8 cellular contexts compared by ENCODE assay signal in the genomic region with DNA sequence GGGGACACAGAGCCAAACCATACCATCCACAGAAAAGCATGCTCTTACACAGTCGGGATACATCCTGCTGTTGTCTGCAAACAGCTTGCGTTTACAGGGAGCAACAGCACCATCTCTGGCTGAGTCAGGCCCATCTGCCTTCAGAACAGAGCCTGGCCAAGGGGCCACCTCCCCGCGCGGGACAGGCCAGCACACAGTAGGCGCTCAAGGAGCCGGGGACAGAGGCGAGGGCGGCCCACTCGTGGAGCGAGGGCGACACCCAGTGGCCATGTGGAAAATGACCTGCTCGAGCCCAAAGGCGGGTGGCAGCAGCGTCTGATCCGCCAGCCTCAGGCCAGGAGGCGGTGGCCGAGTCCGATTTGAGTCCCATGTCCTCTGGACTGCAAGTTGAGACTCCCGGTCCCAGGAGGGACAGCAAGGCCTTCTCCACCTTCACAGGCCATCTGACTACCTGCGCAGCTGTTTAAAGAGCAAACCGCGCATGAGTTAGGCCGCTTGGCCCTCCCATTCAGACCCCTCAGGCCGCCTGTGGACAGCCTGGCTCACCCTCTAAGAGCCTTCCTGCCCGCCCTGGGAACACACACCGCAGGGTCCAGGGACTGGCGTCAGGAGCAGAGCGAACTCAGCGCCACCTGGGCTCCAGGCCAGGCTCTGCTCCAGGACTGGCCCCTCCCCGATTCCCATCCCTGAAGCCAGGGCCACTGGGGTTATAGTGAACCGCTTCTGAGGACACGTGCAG. TPM values are rescaled to one million over a fixed set of nuclear protein-coding genes. Genes with fewer than 3 reads are reported as not detected.
DNase-seq lines count a peak whose midpoint lies in the region; ATAC-seq, FAIRE-seq and TF ChIP-seq lines count a peak whose summit lies in the region.

No MANE protein-coding gene starts in this region.

- no peak overlapping the region for H3K27ac ChIP-seq in testis

- H3K27me3 ChIP-seq in testis, result no peaks in the 10 kb centered on the region

- peak; percentile 75 to 93 (median 92) for TF ChIP-seq CTCF in testis (IDR thresholded peaks at IDR 0.05)

- no peaks in the 10 kb centered on the region for H3K9me3 ChIP-seq in testis

- FAIRE-seq in GM19239 (lab: Jason Lieb, UNC) (peak; percentile 45), frontal cortex (lab: Jason Lieb, UNC) (no peak)

- no peak for TF ChIP-seq POLR2A in testis (IDR thresholded peaks at IDR 0.05)

- H3K4me1 ChIP-seq in testis, result peaks cover 6% of the 10 kb centered on the region

- DNase-seq in CD1c-positive myeloid dendritic cell (ENCODE audit: extremely low spot score), result peak; percentile 74
- DNase-seq in GM19239 (ENCODE audit: insufficient read length, low spot score), result peak; percentile 70
- peak; percentile 79 for DNase-seq in RPMI7951 (ENCODE audit: low read depth)
- DNase-seq in activated gamma-delta T cell (lab: John Stamatoyannopoulos, UW), result peak; percentile 25
- peak; percentile 54 to 82 for DNase-seq in frontal cortex (ENCODE audit: low spot score in 2 of 2)
- peak in 51 of 56 donors; percentile 2 to 80 (median 41) for DNase-seq in nucleus accumbens (lab: John Stamatoyannopoulos, UW)
- DNase-seq in testis, result peak; percentile 83

- no peaks in the 10 kb centered on the region for H3K36me3 ChIP-seq in testis (ENCODE audit: low read depth, missing control alignments)

- H3K4me3 ChIP-seq in testis, result peak overlapping the region in 1 of 2 donors; percentile 7

- peak; percentile 65 for ATAC-seq in HG03342 (IDR thresholded peaks at IDR 0.05; ENCODE audit: unreplicated experiment)

- intact Hi-C loops in testis (cut with DNase I; ENCODE audit: low total_unique reads), result loop anchor here (10.0 kb wide), 2 partner anchors 499 to 819 kb away; no protein-coding TSS in a partner anchor

- WGBS in testis, 2 donors, result 11 to 14% methylated on average over 9 to 33 of the region's 33 CpGs

RNA-seq across cellular contexts. Expression of a gene that starts 38.3 kb away (rescaled TPM):
- total RNA-seq in RPMI7951 (2014; rRNA removed; shearing (Covaris generic)), result 13.0 and 18.0 TPM in 2 replicates
- total RNA-seq in frontal cortex (10.6 TPM), testis (10 to 100 TPM; 24.4 to 25.6 TPM)
- 29.9 TPM for polyA plus RNA-seq in testis (ENCODE audit: insufficient read depth, low read depth, low replicate concordance)

Comparison
In these comparisons a context has a peak if more than half of its experiments do, and no peak if none do; other contexts are left out.
1. DNase-seq: peak in every context shown above with its lines; median percentile 83 in testis; 79 in RPMI7951; 74 in CD1c-positive myeloid dendritic cell; 70 in GM19239; 68 in frontal cortex; 41 in nucleus accumbens; 25 in activated gamma-delta T cell.